Comparison of ENCODE assay signal across 18 cellular contexts in genomic region chr11:45250035-45250693, GRCh38. TPM values are rescaled to one million over a fixed set of nuclear protein-coding genes. Genes with fewer than 3 reads are reported as not detected.
DNase-seq lines count a peak whose midpoint lies in the region; ATAC-seq, FAIRE-seq and TF ChIP-seq lines count a peak whose summit lies in the region.
"Had no signal": no experiment of that assay in that cellular context is flagged by ENCODE, and none has a peak within 500 bp of the region (broad histone marks: within the 10 kb centered on the region; RNA-seq: fewer than 3 reads in every experiment).

No MANE protein-coding gene starts in this region.

- ATAC-seq in GM18868 (IDR thresholded peaks at IDR 0.05; ENCODE audit: unreplicated experiment) (peak; percentile 62), GM21360 (IDR thresholded peaks at IDR 0.05; ENCODE audit: unreplicated experiment) (no peak)

- CTCF ChIA-PET in OCI-LY7 (lab: Charles Lee; ENCODE audit: unreplicated experiment), result interaction anchor here (0.6 kb wide), 1 partner anchor 338 kb away, joined by 3 read pairs; no protein-coding TSS in a partner anchor

- TF ChIP-seq CTCF in OCI-LY7 (conservative IDR thresholded peaks at IDR 0.05; ENCODE audit: low read length) (no peak), endothelial cell (IDR thresholded peaks at IDR 0.05; ENCODE audit: unreplicated experiment) (no peak)

- H3K4me2 ChIP-seq in OCI-LY7 (ENCODE audit: low read length), result peak overlapping the region; percentile 38

- H3K79me2 ChIP-seq in OCI-LY7 (ENCODE audit: insufficient read depth, low read depth, low read length), result no peaks in the 10 kb centered on the region

- DNase-seq in Ammon's horn (ENCODE audit: low spot score), result peak; percentile 54
- DNase-seq in OCI-LY7 (ENCODE audit: low spot score), result peak; percentile 12
- no peak for DNase-seq in NCI-H1436 (lab: John Stamatoyannopoulos, UW)
- no peak for DNase-seq in endothelial cell (ENCODE audit: low spot score)
- DNase-seq in NCI-H510A (lab: John Stamatoyannopoulos, UW), result no peak
- DNase-seq: Caco-2, DMS79, GF-D8, H9, NCI-H1092 treated with DMSO at 0.1 percent for 48 hours, NCI-H345, NCI-H82, SJCRH30 had no signal

- H3K4me1 Mint-ChIP-seq in endothelial cell (ENCODE audit: unreplicated experiment), result peaks cover 2% of the 10 kb centered on the region
- H3K4me1 Mint-ChIP-seq: CD14-positive monocyte had no signal

- POLR2A ChIA-PET in OCI-LY7 (lab: Charles Lee), result no interaction called here

- peaks cover 9% of the 10 kb centered on the region for H3K4me1 ChIP-seq in OCI-LY7 (ENCODE audit: insufficient read depth, low read length, poor library complexity, severe bottlenecking)
- H3K4me1 ChIP-seq: SJCRH30 had no signal

- peak; percentile 98 for FAIRE-seq in islet of Langerhans (lab: Jason Lieb, UNC)
- FAIRE-seq: A204.1 had no signal

- H3K9me2 ChIP-seq in OCI-LY7 (ENCODE audit: insufficient read depth, low read length), result no peaks in the 10 kb centered on the region

- no peak overlapping the region for H3K4me3 Mint-ChIP-seq in endothelial cell (ENCODE audit: unreplicated experiment)
- H3K4me3 Mint-ChIP-seq: CD14-positive monocyte, H9 had no signal

- no peaks in the 10 kb centered on the region for H4K20me1 ChIP-seq in OCI-LY7 (ENCODE audit: insufficient read depth, low read length)

- BruUV-seq in OCI-LY7 (replicated peaks; lab: Mats Ljungman, UMichigan), result no TSS peak

- H3K9me3 ChIP-seq in OCI-LY7 (ENCODE audit: low read length), result no peaks in the 10 kb centered on the region
- H3K9me3 ChIP-seq: Caco-2, SJCRH30 had no signal

- intact Hi-C loops in OCI-LY7 (cut with micrococcal nuclease; ENCODE audit: unreplicated experiment), result loop anchor here (5.0 kb wide), 1 partner anchor 42 kb away; no protein-coding TSS in a partner anchor

- no peaks in the 10 kb centered on the region for H3K36me3 Mint-ChIP-seq in endothelial cell (ENCODE audit: low read depth, unreplicated experiment)
- H3K36me3 Mint-ChIP-seq: CD14-positive monocyte had no signal

- no peak overlapping the region for H3K4me3 ChIP-seq in OCI-LY7 (ENCODE audit: low read depth, low read length, poor library complexity, severe bottlenecking)
- H3K4me3 ChIP-seq: SJCRH30 had no signal

- no peak overlapping the region for H2AFZ ChIP-seq in OCI-LY7 (ENCODE audit: low read length)

- H3K9me3 Mint-ChIP-seq in endothelial cell (ENCODE audit: unreplicated experiment), result no peaks in the 10 kb centered on the region
- H3K9me3 Mint-ChIP-seq: CD14-positive monocyte, H9 had no signal

- no peaks in the 10 kb centered on the region for H3K36me3 ChIP-seq in OCI-LY7 (ENCODE audit: insufficient read depth, low read length)
- H3K36me3 ChIP-seq: SJCRH30 had no signal

- no peak overlapping the region for H3K27ac Mint-ChIP-seq in endothelial cell (ENCODE audit: unreplicated experiment)
- H3K27ac Mint-ChIP-seq: CD14-positive monocyte, H9 had no signal

- no peak overlapping the region for H3K27ac ChIP-seq in OCI-LY7 (ENCODE audit: low read depth, low read length, poor library complexity, severe bottlenecking)
- H3K27ac ChIP-seq: SJCRH30 had no signal

- H3K27me3 Mint-ChIP-seq in endothelial cell (ENCODE audit: unreplicated experiment), result peaks cover 4% of the 10 kb centered on the region

RNA-seq across cellular contexts. Expression of gene SYT13, which starts 36.0 kb away (rescaled TPM):
- not detected in 2 replicates for total RNA-seq in OCI-LY7 (2014; rRNA removed; shearing (Covaris generic))
- not detected in 2 replicates for total RNA-seq in OCI-LY7 (2022)
- total RNA-seq in endothelial cell (ENCODE audit: unreplicated experiment), result 1.4 TPM
- total RNA-seq: SJCRH30 had no signal

Comparison
In these comparisons a context has a peak if more than half of its experiments do, and no peak if none do; other contexts are left out.
1. DNase-seq: peak in Ammon's horn (single experiment) and OCI-LY7 (single experiment); none in NCI-H1436 (single experiment), endothelial cell (single experiment) and NCI-H510A (single experiment).